ENCODE assay signal across 8 cellular contexts in the genomic region with DNA sequence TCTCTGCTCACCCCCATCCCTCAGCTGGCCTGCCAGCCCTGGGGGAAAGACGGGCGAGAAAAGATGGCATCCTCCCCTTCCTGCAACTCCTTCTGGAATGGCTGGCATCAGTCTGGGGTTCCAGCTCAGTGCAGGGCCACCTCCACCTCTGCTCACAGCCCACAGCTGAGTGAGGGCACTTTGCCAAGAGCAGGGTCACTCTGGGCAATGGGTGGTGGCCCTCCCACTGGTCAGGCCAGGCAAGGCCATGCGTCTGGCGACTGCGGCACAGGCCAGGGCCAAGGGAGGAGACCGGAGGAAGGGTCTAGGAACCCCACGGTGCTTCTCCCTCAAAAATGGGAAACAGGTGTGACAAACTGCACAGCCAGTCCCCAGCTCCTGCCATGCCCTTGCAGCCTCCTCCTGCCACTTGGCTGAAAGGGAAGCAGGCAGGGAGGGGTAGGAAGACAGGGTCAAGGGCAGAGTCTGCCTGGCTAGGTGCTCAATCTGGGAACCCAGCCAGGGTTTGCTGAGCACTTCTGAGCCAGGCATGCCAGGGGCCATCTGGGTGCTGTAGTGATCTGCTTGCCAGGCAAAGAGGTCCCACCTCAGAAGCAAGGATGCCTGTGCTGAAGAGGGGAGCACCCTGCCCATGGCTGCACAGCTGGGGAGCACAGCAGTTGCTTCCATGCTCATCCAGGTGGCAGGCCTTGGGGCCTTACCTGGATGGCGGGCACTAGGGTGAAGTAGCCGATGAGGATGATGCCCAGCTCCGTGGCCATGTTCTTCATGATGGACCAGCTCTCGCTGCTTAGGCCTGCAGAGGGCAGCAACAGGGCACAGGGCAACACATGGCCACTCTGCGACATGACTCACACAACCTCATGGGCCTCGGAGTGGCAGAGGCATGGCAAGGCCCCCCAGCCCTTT. TPM values are rescaled to one million over a fixed set of nuclear protein-coding genes. Genes with fewer than 3 reads are reported as not detected.
DNase-seq lines count a peak whose midpoint lies in the region; FAIRE-seq and TF ChIP-seq lines count a peak whose summit lies in the region.

No MANE protein-coding gene starts in this region.

- H3K27ac ChIP-seq in PC-9 = no peak overlapping the region

- H3K9me3 Mint-ChIP-seq in mesothelial cell of epicardium = no peaks in the 10 kb centered on the region

- no peak overlapping the region for H2AFZ ChIP-seq in PC-9

- intact Hi-C loops in PC-9 (cut with micrococcal nuclease; ENCODE audit: unreplicated experiment) = loop anchor here (1.0 to 10.0 kb wide), 4 partner anchors 54 to 733 kb away; a partner anchor contains a TSS

- H3K27me3 ChIP-seq in PC-9 (ENCODE audit: insufficient read depth, low read depth) = no peaks in the 10 kb centered on the region

- H3K79me2 ChIP-seq in PC-9 (ENCODE audit: low read depth) = no peaks in the 10 kb centered on the region

- H3K4me1 ChIP-seq in PC-9 (replicated peaks; ENCODE audit: insufficient read depth) = no peaks in the 10 kb centered on the region

- H3K9me2 ChIP-seq in PC-9 (ENCODE audit: insufficient read depth) = no peaks in the 10 kb centered on the region

- H3K4me3 ChIP-seq in PC-9 = no peak overlapping the region

- CTCF ChIA-PET in PC-9 (lab: Charles Lee) = interaction anchor here (1.2 to 1.5 kb wide), 2 partner anchors 54 to 100 kb away, joined by 3 to 7 read pairs; a partner anchor contains a TSS

- no peak overlapping the region for H3K4me2 ChIP-seq in PC-9

- no peak for FAIRE-seq in GM19239 (lab: Jason Lieb, UNC)
- no peak for FAIRE-seq in RCC 7860 (lab: Jason Lieb, UNC)

- no peaks in the 10 kb centered on the region for H3K36me3 ChIP-seq in PC-9 (ENCODE audit: low read depth)

- TF ChIP-seq CTCF in PC-9 (conservative IDR thresholded peaks at IDR 0.05) = peak; percentile 32; the same call in 1 of the 2 replicates
- TF ChIP-seq CTCF in mesothelial cell of epicardium (IDR thresholded peaks at IDR 0.05; ENCODE audit: unreplicated experiment) = no peak

- H3K27ac Mint-ChIP-seq in mesothelial cell of epicardium = peak overlapping the region; percentile 94

- peaks cover 4% of the 10 kb centered on the region for H3K4me1 Mint-ChIP-seq in mesothelial cell of epicardium

- peaks cover 12% of the 10 kb centered on the region for H3K36me3 Mint-ChIP-seq in mesothelial cell of epicardium

- peaks cover 3% of the 10 kb centered on the region; the same call in 1 of the 2 replicates for H4K20me1 ChIP-seq in PC-9 (ENCODE audit: insufficient read depth)

- H3F3A ChIP-seq in PC-9 (ENCODE audit: insufficient read depth, low read depth) = peaks cover 8% of the 10 kb centered on the region

- POLR2A ChIA-PET in PC-9 (lab: Charles Lee; ENCODE audit: unreplicated experiment) = no interaction called here

- DNase-seq in NCI-H345 (lab: John Stamatoyannopoulos, UW) = peak; percentile 4
- DNase-seq in NCI-H345 treated with DMSO at 0.1 percent for 48 hours (lab: John Stamatoyannopoulos, UW; ENCODE audit: unreplicated experiment) = no peak
- DNase-seq in PC-9 = no peak
- peak; percentile 39 for DNase-seq in cerebellar cortex (ENCODE audit: low spot score)
- no peak for DNase-seq in mesothelial cell of epicardium (ENCODE audit: low spot score in 2 of 2, unreplicated experiment in 2 of 2)
- no peak for DNase-seq in DMS153 (lab: John Stamatoyannopoulos, UW)
- no peak for DNase-seq in GM19239 (ENCODE audit: insufficient read length, low spot score)
- DNase-seq in RCC 7860 (ENCODE audit: low spot score) = no peak

- H3K27me3 Mint-ChIP-seq in mesothelial cell of epicardium (ENCODE audit: low read depth) = no peaks in the 10 kb centered on the region

- BruUV-seq in PC-9 (replicated peaks; lab: Mats Ljungman, UMichigan) = no TSS peak

- H3K4me3 Mint-ChIP-seq in mesothelial cell of epicardium = no peak overlapping the region

- no peaks in the 10 kb centered on the region for H3K9me3 ChIP-seq in PC-9 (ENCODE audit: insufficient read depth, low read depth)

RNA-seq across cellular contexts. Expression of a gene that starts 41.2 kb away (rescaled TPM):
- total RNA-seq in PC-9 (2021) (36.9 and 38.9 TPM in 2 replicates), mesothelial cell of epicardium (47.1 to 56.7 TPM (median 50.6 TPM) in 3 replicates)

RNA-seq across cellular contexts. Expression of a gene that starts 53.7 kb away (rescaled TPM):
- total RNA-seq in PC-9 (2021) (71.5 and 85.0 TPM in 2 replicates), mesothelial cell of epicardium (104 to 113 TPM (median 109 TPM) in 3 replicates)

Comparison
In these comparisons a context has a peak if more than half of its experiments do, and no peak if none do; other contexts are left out.
1. DNase-seq: peak in NCI-H345 (single experiment) and cerebellar cortex (single experiment); none in NCI-H345 treated with DMSO at 0.1 percent for 48 hours (single experiment), PC-9 (0 of 2), mesothelial cell of epicardium (0 of 2), DMS153 (single experiment), GM19239 (single experiment) and RCC 7860 (single experiment).